32 cellular contexts compared by ENCODE assay signal in the genomic region with DNA sequence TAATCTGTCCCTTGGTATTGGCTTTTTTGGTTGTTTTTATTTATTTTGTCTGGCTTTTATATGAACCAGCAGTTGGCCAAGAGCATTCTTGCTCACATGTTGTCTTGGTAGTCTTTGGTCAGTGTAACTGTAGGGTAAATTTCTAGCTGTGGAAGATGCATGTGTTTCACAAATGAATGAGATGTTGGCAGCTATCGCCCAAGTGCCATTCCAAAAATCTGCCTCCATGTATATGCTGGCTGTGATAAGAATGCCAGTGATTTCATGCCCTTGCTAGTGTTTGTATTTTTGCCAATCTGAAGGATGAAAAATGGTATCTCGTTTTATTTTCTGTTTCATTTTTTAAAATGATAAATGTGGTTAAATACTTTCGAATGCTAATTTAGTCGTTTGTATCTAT.
"Had no signal": no experiment of that assay in that cellular context is flagged by ENCODE, and none has a peak within 500 bp of the region (broad histone marks: within the 10 kb centered on the region; RNA-seq: fewer than 3 reads in every experiment).

No MANE protein-coding gene starts in this region.

- H3K9me3 ChIP-seq: adrenal gland, body of pancreas, esophagus muscularis mucosa, right lobe of liver, testis, transverse colon had no signal

- H3K27ac ChIP-seq: adrenal gland, body of pancreas, cardiac muscle cell, esophagus muscularis mucosa, hepatocyte, right lobe of liver, skin epidermis, testis, transverse colon, VCaP had no signal

- H3K4me2 ChIP-seq: hepatocyte had no signal

- H3K79me2 ChIP-seq: hepatocyte had no signal

- H3K27me3 ChIP-seq: adrenal gland, body of pancreas, esophagus muscularis mucosa, hepatocyte, right lobe of liver, testis, transverse colon had no signal

- H3K4me1 Mint-ChIP-seq: endodermal cell, nephron had no signal

- H3K4me3 ChIP-seq: adrenal gland, body of pancreas, cardiac muscle cell, esophagus muscularis mucosa, hepatocyte, right lobe of liver, skin epidermis, testis, transverse colon had no signal

- H3K4me3 Mint-ChIP-seq: activated naive CD4-positive, alpha-beta T cell treated with anti-CD3 and anti-CD28 coated beads for 36 hours; activated naive CD8-positive, alpha-beta T cell treated with anti-CD3 and anti-CD28 coated beads for 36 hours; activated T-helper 1 cell treated with anti-CD3 and anti-CD28 coated beads, Interleukin-12 subunit alpha, Interleukin-12 subunit beta, Interleukin-2, Interleukin-4 antibody, amounts not matched to agents 30 ng/mL and 10 ng/mL and 1 ng/mL, durations not matched to agents 14 hours and 24 hours and 36 hours; dendritic cell treated with granulocyte-macrophage colony-stimulating factor and Interleukin-4, amounts not matched to agents 40 ng/mL and 50 ng/mL, for 4 days; endodermal cell; nephron had no signal

- H2AFZ ChIP-seq: hepatocyte had no signal

- ATAC-seq: activated CD4-positive, CD25-positive, alpha-beta regulatory T cell treated with anti-CD3 and anti-CD28 coated beads, Interleukin-2, amount 50 U/mL, for 24 hours; body of pancreas; left ventricle myocardium superior; right lobe of liver; stimulated activated naive CD8-positive, alpha-beta T cell treated with anti-CD3 and anti-CD28 coated beads, Interleukin-15, Interleukin-2, amounts not matched to agents 100 U/mL and 50 U/mL, for 24 hours had no signal

- DNase-seq: activated CD4-positive, alpha-beta T cell treated with anti-CD3 and anti-CD28 coated beads for 48 hours; activated CD4-positive, alpha-beta T cell treated with anti-CD3 and anti-CD28 coated beads, Interleukin-2, amount 50 U/mL, for 48 hours; activated CD8-positive, alpha-beta memory T cell treated with anti-CD3 and anti-CD28 coated beads, Interleukin-2, amount 50 U/mL, for 4 hours; activated effector memory CD4-positive, alpha-beta T cell treated with anti-CD3 and anti-CD28 coated beads, Interleukin-2, amount 50 U/mL, for 16 hours; activated naive CD4-positive, alpha-beta T cell treated with anti-CD3 and anti-CD28 coated beads for 36 hours; activated naive CD8-positive, alpha-beta T cell treated with anti-CD3 and anti-CD28 coated beads for 36 hours; activated T-cell treated with anti-CD3 and anti-CD28 coated beads, Interleukin-2, amount 50 U/mL, for 1 hour; adrenal gland; aorta; body of pancreas; endodermal cell; islet precursor cell; left ventricle myocardium superior; right lobe of liver; stimulated activated CD4-positive, alpha-beta T cell treated with anti-CD3 and anti-CD28 coated beads, Interleukin-12 subunit alpha, Interleukin-12 subunit beta, amount 100 ng/mL, for 4 hours; stimulated activated CD4-positive, alpha-beta T cell treated with anti-CD3 and anti-CD28 coated beads, Interleukin-4, amount 100 ng/mL, for 1 hour; stimulated activated naive CD8-positive, alpha-beta T cell treated with anti-CD3 and anti-CD28 coated beads, Interleukin-15, Interleukin-2, amounts not matched to agents 100 U/mL and 50 U/mL, for 24 hours; T-helper 9 cell; testis; transverse colon had no signal

- H3K9me3 Mint-ChIP-seq: endodermal cell, nephron had no signal

- H3K27ac Mint-ChIP-seq: activated naive CD4-positive, alpha-beta T cell treated with anti-CD3 and anti-CD28 coated beads for 36 hours; activated naive CD8-positive, alpha-beta T cell treated with anti-CD3 and anti-CD28 coated beads for 36 hours; activated T-helper 1 cell treated with anti-CD3 and anti-CD28 coated beads, Interleukin-12 subunit alpha, Interleukin-12 subunit beta, Interleukin-2, Interleukin-4 antibody, amounts not matched to agents 30 ng/mL and 10 ng/mL and 1 ng/mL, durations not matched to agents 14 hours and 24 hours and 36 hours; dendritic cell treated with granulocyte-macrophage colony-stimulating factor and Interleukin-4, amounts not matched to agents 40 ng/mL and 50 ng/mL, for 4 days; endodermal cell; nephron; progenitor cell of endocrine pancreas had no signal

- H3K4me1 ChIP-seq: adrenal gland, body of pancreas, esophagus muscularis mucosa, testis, transverse colon had no signal

- H3K36me3 ChIP-seq: adrenal gland, cardiac muscle cell, esophagus muscularis mucosa, right lobe of liver, transverse colon had no signal

- H3K27me3 Mint-ChIP-seq: activated naive CD8-positive, alpha-beta T cell treated with anti-CD3 and anti-CD28 coated beads for 36 hours had no signal

- FAIRE-seq: TTC549, urothelium cell line had no signal
